ENCODE assay signal across 8 cellular contexts in the genomic region with DNA sequence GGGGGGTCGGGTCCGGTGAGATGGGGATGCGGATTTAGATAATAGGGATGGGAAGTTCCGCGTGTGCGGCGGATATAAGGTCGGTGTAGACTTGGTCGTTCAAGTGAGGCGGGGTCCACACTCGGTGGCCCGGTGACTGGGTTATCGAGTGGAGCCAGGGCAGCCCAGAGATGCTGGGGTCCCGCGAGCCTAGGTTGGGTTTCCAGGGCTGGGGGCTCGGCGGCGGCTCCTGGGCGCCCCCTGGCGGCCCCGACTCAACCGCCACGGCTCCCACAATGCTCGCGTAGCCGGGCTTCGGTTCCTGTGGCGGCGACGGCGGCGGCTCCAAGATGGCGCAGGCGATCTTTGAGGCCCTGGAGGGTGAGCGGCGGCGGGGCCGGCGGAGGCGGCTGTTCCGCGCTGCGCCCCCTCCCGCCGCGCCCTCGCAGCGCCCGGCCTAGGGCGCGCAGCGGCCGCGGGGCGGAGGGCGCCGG. TPM values are rescaled to one million over a fixed set of nuclear protein-coding genes. Genes with fewer than 3 reads are reported as not detected.
DNase-seq lines count a peak whose midpoint lies in the region; ATAC-seq, FAIRE-seq and TF ChIP-seq lines count a peak whose summit lies in the region.

A gene (plus strand): TSS at position 304 of the 473 bp plus-strand sequence. CDS start 26 bp downstream, at position 330.

- H3K27me3 ChIP-seq in HepG2 (ENCODE audit: control insufficient read depth in 1 of 2, insufficient read depth in 2 of 2, low read length in 2 of 2) = no peaks in the 10 kb centered on the region

- no peaks in the 10 kb centered on the region for H4K20me1 ChIP-seq in HepG2 (ENCODE audit: insufficient read depth, low read length)

- H3K4me1 ChIP-seq in HepG2 (ENCODE audit: insufficient read depth, low read length) = peaks cover 34% of the 10 kb centered on the region

- FAIRE-seq in HepG2 (lab: Jason Lieb, UNC) = no peak

- TF ChIP-seq EP300 in HepG2 (IDR thresholded peaks at IDR 0.05; ENCODE audit: low read depth in 2 of 2, low read length in 2 of 2) (peak in 1 of 2 experiments; percentile 80; a peak in 2 of 4 replicates), HepG2 (CRISPR knock-in tag; IDR thresholded peaks at IDR 0.05; ENCODE audit: borderline replicate concordance) (0 out of 2 replicates have a peak, but pooled peaks have one; percentile 13)

- peak; percentile 66 for ATAC-seq in GM18868 (IDR thresholded peaks at IDR 0.05; ENCODE audit: unreplicated experiment)
- ATAC-seq in HG03095 (IDR thresholded peaks at IDR 0.05; ENCODE audit: unreplicated experiment) = peak; percentile 54
- ATAC-seq in HepG2 = peak; percentile 76

- H3K79me2 ChIP-seq in HepG2 (ENCODE audit: insufficient read depth, low read length) = no peaks in the 10 kb centered on the region

- peak within 1 kb of the TSS; percentile 96 for H3K4me2 ChIP-seq in HepG2 (ENCODE audit: low read depth, low read length)

- peaks cover 16% of the 10 kb centered on the region for H3K9me3 ChIP-seq in HepG2 (ENCODE audit: low read length)

- TF ChIP-seq CTCF in WI38 (IDR thresholded peaks at IDR 0.05; ENCODE audit: low read depth, low read length) (peak; percentile 64), HepG2 (CRISPR knock-in tag; IDR thresholded peaks at IDR 0.05) (peak; percentile 96)

- H2AFZ ChIP-seq in HepG2 (ENCODE audit: low read length) = peak within 1 kb of the TSS; percentile 8

- peak; percentile 99 for TF ChIP-seq RAD21 in HepG2 (CRISPR knock-in tag; IDR thresholded peaks at IDR 0.05)

- no TSS peak for BruUV-seq in HepG2 (replicated peaks; lab: Mats Ljungman, UMichigan)

- intact Hi-C loops in HepG2 (cut with micrococcal nuclease; ENCODE audit: unreplicated experiment) = loop anchor here (1.0 to 10.0 kb wide), 3 partner anchors 59 to 287 kb away; a partner anchor contains a TSS

- 21% methylated on average over 39 of the region's 57 CpGs for WGBS in HepG2 (ENCODE audit: low lambda C conversion rate)

- no peak for TF ChIP-seq POLR2A in HepG2 (IDR thresholded peaks at IDR 0.05; ENCODE audit: insufficient read depth in 1 of 2, low read depth in 2 of 2, low read length in 2 of 2)

- POLR2A ChIA-PET in HepG2 (lab: Yijun Ruan, JAX) = interaction anchor here (0.6 to 3.7 kb wide), 17 partner anchors 9 to 571 kb away, joined by 3 to 15 read pairs (median 4); a partner anchor contains a TSS

- H3K36me3 ChIP-seq in HepG2 (replicated peaks in 1 of 2; ENCODE audit: control insufficient read depth in 1 of 2, insufficient read depth in 2 of 2, low read length in 2 of 2) = no peaks in the 10 kb centered on the region

- H3K4me3 ChIP-seq in WI38 (ENCODE audit: low read depth, low read length) (peak within 1 kb of the TSS; percentile 63), HepG2 (replicated peaks in 1 of 3; ENCODE audit: insufficient read depth in 1 of 3, low read depth in 2 of 3, low read length in 3 of 3) (peak within 1 kb of the TSS; percentile 60 to 81 (median 65))

- DNase-seq in ACHN (peak; percentile 85), NCI-H2171 (lab: John Stamatoyannopoulos, UW) (peak; percentile 99), caudate nucleus (lab: John Stamatoyannopoulos, UW) (peak in 60 of 61 donors; percentile 13 to 96 (median 89)), HepG2 (ENCODE audit: low spot score) (peak; percentile 90)
- DNase-seq in stimulated activated CD4-positive, alpha-beta T cell treated with anti-CD3 and anti-CD28 coated beads, Interleukin-2, amount 100 ng/mL, for 4 hours (ENCODE audit: low read depth) = peak; percentile 84

- H3K9ac ChIP-seq in HepG2 (ENCODE audit: insufficient read depth, low read depth, low read length) = peak within 1 kb of the TSS; percentile 74

- H3K27ac ChIP-seq in caudate nucleus (ENCODE audit: low read depth, low read length) (peak within 1 kb of the TSS; percentile 99), HepG2 (ENCODE audit: extremely low read length, insufficient read depth, low read length) (peak within 1 kb of the TSS; percentile 84)

- in situ Hi-C loops in ACHN (cut with HindIII; ENCODE audit: low pct_ligation_motif_present, low pct_unique_long_range_greater_than_20kb, low sequenced_read_pairs) = no loop called here
- in situ Hi-C loops in HepG2 (cut with HindIII; ENCODE audit: extremely low pct_ligation_motif_present, low pct_unique_long_range_greater_than_20kb) = no loop called here

- CTCF ChIA-PET in HepG2 (lab: Yijun Ruan, JAX; ENCODE audit: low intra/inter-chr PET ratio, low total read pairs) = interaction anchor here (1.0 to 1.8 kb wide), 2 partner anchors 68 to 78 kb away, joined by 5 read pairs; no protein-coding TSS in a partner anchor

TF ChIP-seq in HepG2, 621 proteins besides CTCF, POLR2A, EP300 and RAD21 (continues in another document):
- TF ChIP-seq ZNF768 (CRISPR knock-in tag; IDR thresholded peaks at IDR 0.05) = no peak
- no peak; the same call in 1 of the 2 replicates for TF ChIP-seq ZNF430 (CRISPR knock-in tag; IDR thresholded peaks at IDR 0.05)
- peak; percentile 61; the same call in 1 of the 2 replicates for TF ChIP-seq ZNF256 (CRISPR knock-in tag; conservative IDR thresholded peaks at IDR 0.05)
- TF ChIP-seq, protein P1, sequence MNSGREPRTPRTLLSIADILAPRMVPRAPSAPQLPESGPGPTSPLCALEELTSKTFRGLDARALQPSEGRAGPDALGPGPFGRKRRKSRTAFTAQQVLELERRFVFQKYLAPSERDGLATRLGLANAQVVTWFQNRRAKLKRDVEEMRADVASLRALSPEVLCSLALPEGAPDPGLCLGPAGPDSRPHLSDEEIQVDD (CRISPR knock-in tag; IDR thresholded peaks at IDR 0.05; ENCODE audit: borderline replicate concordance) = no peak
- TF ChIP-seq, protein P2, sequence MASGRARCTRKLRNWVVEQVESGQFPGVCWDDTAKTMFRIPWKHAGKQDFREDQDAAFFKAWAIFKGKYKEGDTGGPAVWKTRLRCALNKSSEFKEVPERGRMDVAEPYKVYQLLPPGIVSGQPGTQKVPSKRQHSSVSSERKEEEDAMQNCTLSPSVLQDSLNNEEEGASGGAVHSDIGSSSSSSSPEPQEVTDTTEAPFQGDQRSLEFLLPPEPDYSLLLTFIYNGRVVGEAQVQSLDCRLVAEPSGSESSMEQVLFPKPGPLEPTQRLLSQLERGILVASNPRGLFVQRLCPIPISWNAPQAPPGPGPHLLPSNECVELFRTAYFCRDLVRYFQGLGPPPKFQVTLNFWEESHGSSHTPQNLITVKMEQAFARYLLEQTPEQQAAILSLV (CRISPR knock-in tag; IDR thresholded peaks at IDR 0.05; ENCODE audit: borderline replicate concordance) = no peak
- TF ChIP-seq, protein P3, sequence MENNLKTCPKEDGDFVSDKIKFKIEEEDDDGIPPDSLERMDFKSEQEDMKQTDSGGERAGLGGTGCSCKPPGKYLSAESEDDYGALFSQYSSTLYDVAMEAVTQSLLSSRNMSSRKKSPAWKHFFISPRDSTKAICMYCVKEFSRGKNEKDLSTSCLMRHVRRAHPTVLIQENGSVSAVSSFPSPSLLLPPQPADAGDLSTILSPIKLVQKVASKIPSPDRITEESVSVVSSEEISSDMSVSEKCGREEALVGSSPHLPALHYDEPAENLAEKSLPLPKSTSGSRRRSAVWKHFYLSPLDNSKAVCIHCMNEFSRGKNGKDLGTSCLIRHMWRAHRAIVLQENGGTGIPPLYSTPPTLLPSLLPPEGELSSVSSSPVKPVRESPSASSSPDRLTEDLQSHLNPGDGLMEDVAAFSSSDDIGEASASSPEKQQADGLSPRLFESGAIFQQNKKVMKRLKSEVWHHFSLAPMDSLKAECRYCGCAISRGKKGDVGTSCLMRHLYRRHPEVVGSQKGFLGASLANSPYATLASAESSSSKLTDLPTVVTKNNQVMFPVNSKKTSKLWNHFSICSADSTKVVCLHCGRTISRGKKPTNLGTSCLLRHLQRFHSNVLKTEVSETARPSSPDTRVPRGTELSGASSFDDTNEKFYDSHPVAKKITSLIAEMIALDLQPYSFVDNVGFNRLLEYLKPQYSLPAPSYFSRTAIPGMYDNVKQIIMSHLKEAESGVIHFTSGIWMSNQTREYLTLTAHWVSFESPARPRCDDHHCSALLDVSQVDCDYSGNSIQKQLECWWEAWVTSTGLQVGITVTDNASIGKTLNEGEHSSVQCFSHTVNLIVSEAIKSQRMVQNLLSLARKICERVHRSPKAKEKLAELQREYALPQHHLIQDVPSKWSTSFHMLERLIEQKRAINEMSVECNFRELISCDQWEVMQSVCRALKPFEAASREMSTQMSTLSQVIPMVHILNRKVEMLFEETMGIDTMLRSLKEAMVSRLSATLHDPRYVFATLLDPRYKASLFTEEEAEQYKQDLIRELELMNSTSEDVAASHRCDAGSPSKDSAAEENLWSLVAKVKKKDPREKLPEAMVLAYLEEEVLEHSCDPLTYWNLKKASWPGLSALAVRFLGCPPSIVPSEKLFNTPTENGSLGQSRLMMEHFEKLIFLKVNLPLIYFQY (CRISPR knock-in tag; IDR thresholded peaks at IDR 0.05; ENCODE audit: borderline replicate concordance) = peak; percentile 16; the same call in 1 of the 2 replicates
- TF ChIP-seq ZNF7 (CRISPR knock-in tag; IDR thresholded peaks at IDR 0.05) = 0 out of 2 replicates have a peak, but pooled peaks have one; percentile 7

RNA-seq across cellular contexts. Expression of the gene that starts here (rescaled TPM):
- 0.97 and 1.1 TPM in 2 replicates for total RNA-seq in HepG2 (2016; rRNA removed; fragmentation: Illumina TruSeq; extraction: Trizol)
- 0.26 and 0.40 TPM in 2 replicates for total RNA-seq in HepG2 (2016; cell fraction: cytosol; rRNA removed; fragmentation: Illumina TruSeq; extraction: Trizol; ENCODE audit: low read depth)
- 0.85 and 1.00 TPM in 2 replicates for total RNA-seq in HepG2 (2016; cell fraction: insoluble cytoplasmic fraction; rRNA removed; fragmentation: Illumina TruSeq; extraction: Trizol)
- total RNA-seq in HepG2 (2016; cell fraction: membrane; rRNA removed; fragmentation: Illumina TruSeq; extraction: Trizol) = 0.43 and 0.59 TPM in 2 replicates
- 1.3 and 1.4 TPM in 2 replicates for total RNA-seq in HepG2 (2016; cell fraction: nucleus; rRNA removed; fragmentation: Illumina TruSeq; extraction: Trizol)
- polyA plus RNA-seq in HepG2 (2011; rRNA removed) = 2.2 TPM in 2 replicates
- polyA plus RNA-seq in HepG2 (2011; cell fraction: cytosol; rRNA removed) = 0.87 and 0.94 TPM in 2 replicates
- 5.0 and 6.3 TPM in 2 replicates for polyA plus RNA-seq in HepG2 (2011; cell fraction: nucleus; rRNA removed)
- polyA plus RNA-seq in HepG2 (2012) = 0.99 and 1.6 TPM in 2 replicates
- polyA plus RNA-seq in HepG2 (2016; cell fraction: cytosol; fragmentation: Illumina TruSeq; extraction: Trizol; ENCODE audit: low read depth) = 0.21 and 0.25 TPM in 2 replicates
- polyA plus RNA-seq in HepG2 (2016; cell fraction: insoluble cytoplasmic fraction; fragmentation: Illumina TruSeq; extraction: Trizol; ENCODE audit: low read depth) = 1.0 and 1.3 TPM in 2 replicates
- 0.33 and 0.47 TPM in 2 replicates for polyA plus RNA-seq in HepG2 (2016; cell fraction: membrane; fragmentation: Illumina TruSeq; extraction: Trizol; ENCODE audit: low read depth)
- 4.5 and 5.6 TPM in 2 replicates for polyA plus RNA-seq in HepG2 (2016; cell fraction: nucleus; fragmentation: Illumina TruSeq; extraction: Trizol; ENCODE audit: insufficient read depth, low read depth)
- polyA minus RNA-seq in HepG2 (2011; rRNA and poly(A)+ RNA removed; ENCODE audit: low replicate concordance) = 3.5 and 6.0 TPM in 2 replicates
- 0.88 and 1.3 TPM in 2 replicates for polyA minus RNA-seq in HepG2 (2011; cell fraction: cytosol; rRNA and poly(A)+ RNA removed)
- polyA minus RNA-seq in HepG2 (2011; cell fraction: nucleus; rRNA and poly(A)+ RNA removed) = 2.2 and 2.3 TPM in 2 replicates

Comparison
In these comparisons a context has a peak if more than half of its experiments do, and no peak if none do; other contexts are left out.
1. Peak in every context shown above with its lines: DNase-seq, ATAC-seq, H3K4me3 ChIP-seq and H3K27ac ChIP-seq.